13 cellular contexts compared by ENCODE assay signal in the genomic region with DNA sequence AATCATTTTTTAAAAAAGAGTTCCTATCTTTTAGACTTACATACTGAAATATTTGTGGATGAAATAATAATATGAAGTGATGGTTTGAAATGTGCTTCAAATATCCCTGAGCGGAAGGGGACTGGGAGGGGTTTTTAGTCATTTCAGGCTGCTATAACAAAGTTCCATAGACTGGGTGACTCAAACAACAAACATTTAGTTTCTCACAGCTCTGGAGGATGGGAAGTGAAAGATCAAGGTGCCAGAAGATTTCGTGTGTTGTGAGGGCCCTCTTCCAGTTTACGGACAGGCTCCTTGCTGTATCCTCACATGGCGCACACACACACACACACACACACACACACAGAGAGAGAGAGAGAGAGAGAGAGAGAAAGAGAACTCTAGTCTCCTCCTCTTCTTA.
A peak's percentile ranks its signal among the peaks of the same experiment; 100 is the strongest.
DNase-seq lines count a peak whose midpoint lies in the region; ATAC-seq, FAIRE-seq and TF ChIP-seq lines count a peak whose summit lies in the region.
"Had no signal": no experiment of that assay in that cellular context is flagged by ENCODE, and none has a peak within 500 bp of the region (broad histone marks: within the 10 kb centered on the region; RNA-seq: fewer than 3 reads in every experiment).

No MANE protein-coding gene starts in this region.

- peak; percentile 99 for FAIRE-seq in H54 (lab: Jason Lieb, UNC)
- FAIRE-seq: HTR-8/SVneo had no signal

- DNase-seq in H54 (ENCODE audit: insufficient read length, low spot score) (peak; percentile 44), SW480 (ENCODE audit: low spot score) (peak; percentile 3), foreskin fibroblast (peak; percentile 50 to 65), stromal cell of bone marrow (ENCODE audit: low read depth) (peak; percentile 24), NCI-H2227 treated with DMSO at 0.1 percent for 48 hours (lab: John Stamatoyannopoulos, UW) (no peak)
- DNase-seq in activated T-cell treated with anti-CD3 and anti-CD28 coated beads, Interleukin-2, amount 50 U/mL, for 1 hour, result no peak
- DNase-seq: activated T-cell treated with anti-CD3 and anti-CD28 coated beads, Interleukin-2, amount 50 U/mL, for 4 hours; heart left ventricle; right cardiac atrium; upper lobe of right lung; WERI-Rb-1 had no signal

- no peak for TF ChIP-seq POLR2A in H54 (IDR thresholded peaks at IDR 0.05; ENCODE audit: low read depth, low read length)

- H3K4me3 ChIP-seq in foreskin fibroblast (ENCODE audit: low read depth in 1 of 2, low read length in 2 of 2), result no peak overlapping the region
- H3K4me3 ChIP-seq: heart left ventricle, upper lobe of right lung had no signal

- TF ChIP-seq CTCF in foreskin fibroblast (IDR thresholded peaks at IDR 0.05; ENCODE audit: low read depth, low read length), result no peak

- ATAC-seq in HG03139 (IDR thresholded peaks at IDR 0.05; ENCODE audit: unreplicated experiment), result no peak
- ATAC-seq: activated T-cell treated with anti-CD3 and anti-CD28 coated beads, Interleukin-2, amount 50 U/mL, for 4 hours; heart left ventricle; right cardiac atrium; upper lobe of right lung had no signal

Comparison
In these comparisons a context has a peak if more than half of its experiments do, and no peak if none do; other contexts are left out.
1. DNase-seq: peak in H54 (single experiment), SW480 (single experiment), foreskin fibroblast (2 of 2) and stromal cell of bone marrow (single experiment); none in NCI-H2227 treated with DMSO at 0.1 percent for 48 hours (single experiment) and activated T-cell treated with anti-CD3 and anti-CD28 coated beads, Interleukin-2, amount 50 U/mL, for 1 hour (single experiment).